ENCODE assay signal across 21 cellular contexts in the genomic region with DNA sequence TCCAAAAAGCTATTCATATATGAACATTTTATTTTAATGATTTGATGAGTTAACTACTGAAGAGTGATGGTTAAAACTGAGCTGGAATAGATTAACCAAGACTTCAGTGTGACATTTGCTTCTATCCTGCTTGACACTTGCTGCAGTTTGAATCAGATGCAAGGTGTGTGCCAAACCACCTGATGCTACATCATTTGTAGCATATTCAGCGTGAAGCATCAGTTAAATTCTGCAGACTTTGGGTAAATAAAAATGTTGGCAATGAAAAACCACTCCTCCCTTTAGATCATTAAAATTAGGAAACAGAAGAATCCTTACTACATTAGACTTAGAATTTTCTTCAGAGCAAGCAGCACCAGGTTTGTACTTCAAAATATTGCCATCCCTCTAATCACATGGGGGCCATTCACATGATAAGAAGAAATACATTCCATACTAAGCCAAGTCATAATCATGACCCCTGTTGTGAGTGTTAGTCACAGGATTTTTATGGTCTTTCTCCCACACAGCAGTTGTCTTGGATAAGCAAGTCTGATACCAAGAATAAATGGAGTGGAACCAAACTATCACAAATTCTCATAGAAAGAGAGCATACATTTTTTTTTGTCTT.
DNase-seq lines count a peak whose midpoint lies in the region; ATAC-seq and TF ChIP-seq lines count a peak whose summit lies in the region.
"Had no signal": no experiment of that assay in that cellular context is flagged by ENCODE, and none has a peak within 500 bp of the region (broad histone marks: within the 10 kb centered on the region; RNA-seq: fewer than 3 reads in every experiment).

No MANE protein-coding gene starts in this region.

- DNase-seq in EL: peak; percentile 59
- peak; percentile 70 for DNase-seq in NCI-H226
- peak; percentile 91 for DNase-seq in choroid plexus epithelial cell (ENCODE audit: low read depth)
- no peak for DNase-seq in iPS-NIHi7 (ENCODE audit: extremely low spot score)
- DNase-seq in activated T-helper 1 cell treated with anti-CD3 and anti-CD28 coated beads, Interleukin-12 subunit alpha, Interleukin-12 subunit beta, Interleukin-2, Interleukin-4 antibody, amounts not matched to agents 30 ng/mL and 10 ng/mL and 1 ng/mL, durations not matched to agents 14 hours and 24 hours and 36 hours (ENCODE audit: low spot score): no peak
- DNase-seq: activated CD4-positive, alpha-beta T cell treated with anti-CD3 and anti-CD28 coated beads, Interleukin-2, amount 50 U/mL, for 1 hour; activated T-cell treated with anti-CD3 and anti-CD28 coated beads, Interleukin-2, amount 50 U/mL, for 72 hours; amygdala; DMS79; NCI-H1436; NCI-H526; SHP77 treated with DMSO at 0.1 percent for 48 hours; stimulated activated CD4-positive, alpha-beta T cell treated with anti-CD3 and anti-CD28 coated beads, Interleukin-2, amount 100 ng/mL, for 48 hours; T1000; transverse colon had no signal

- intact Hi-C loops in activated T-helper 1 cell treated with anti-CD3 and anti-CD28 coated beads, Interleukin-12 subunit alpha, Interleukin-12 subunit beta, Interleukin-2, Interleukin-4 antibody, amounts not matched to agents 30 ng/mL and 10 ng/mL and 1 ng/mL, durations not matched to agents 14 hours and 24 hours and 36 hours (cut with micrococcal nuclease): no loop called here

- peaks cover 36% of the 10 kb centered on the region for H3K4me1 Mint-ChIP-seq in nephron
- no peaks in the 10 kb centered on the region for H3K4me1 Mint-ChIP-seq in activated T-helper 1 cell treated with anti-CD3 and anti-CD28 coated beads, Interleukin-12 subunit alpha, Interleukin-12 subunit beta, Interleukin-2, Interleukin-4 antibody, amounts not matched to agents 30 ng/mL and 10 ng/mL and 1 ng/mL, durations not matched to agents 14 hours and 24 hours and 36 hours (ENCODE audit: low read depth)
- H3K4me1 Mint-ChIP-seq: IgD-negative memory B cell had no signal

- peaks cover 33% of the 10 kb centered on the region for H3K9me3 Mint-ChIP-seq in nephron
- no peaks in the 10 kb centered on the region for H3K9me3 Mint-ChIP-seq in activated T-helper 1 cell treated with anti-CD3 and anti-CD28 coated beads, Interleukin-12 subunit alpha, Interleukin-12 subunit beta, Interleukin-2, Interleukin-4 antibody, amounts not matched to agents 30 ng/mL and 10 ng/mL and 1 ng/mL, durations not matched to agents 14 hours and 24 hours and 36 hours

- H3K27ac Mint-ChIP-seq in nephron: peak overlapping the region; percentile 62 to 70 (median 67)
- H3K27ac Mint-ChIP-seq in activated T-helper 1 cell treated with anti-CD3 and anti-CD28 coated beads, Interleukin-12 subunit alpha, Interleukin-12 subunit beta, Interleukin-2, Interleukin-4 antibody, amounts not matched to agents 30 ng/mL and 10 ng/mL and 1 ng/mL, durations not matched to agents 14 hours and 24 hours and 36 hours: no peak overlapping the region
- H3K27ac Mint-ChIP-seq: activated T-cell treated with anti-CD3 and anti-CD28 coated beads, Interleukin-2, amount 50 U/mL, for 72 hours; IgD-negative memory B cell had no signal

- ATAC-seq in GM19463 (IDR thresholded peaks at IDR 0.05; ENCODE audit: unreplicated experiment): no peak
- no peak for ATAC-seq in GM21723 (IDR thresholded peaks at IDR 0.05; ENCODE audit: unreplicated experiment)
- ATAC-seq: activated T-cell treated with anti-CD3 and anti-CD28 coated beads, Interleukin-2, amount 50 U/mL, for 72 hours had no signal

- no peak overlapping the region for H3K4me3 ChIP-seq in choroid plexus epithelial cell (ENCODE audit: low read depth, low read length)
- H3K4me3 ChIP-seq: BLaER1, right atrium auricular region, transverse colon had no signal

- H3K4me3 Mint-ChIP-seq in nephron: no peak overlapping the region
- no peak overlapping the region for H3K4me3 Mint-ChIP-seq in activated T-helper 1 cell treated with anti-CD3 and anti-CD28 coated beads, Interleukin-12 subunit alpha, Interleukin-12 subunit beta, Interleukin-2, Interleukin-4 antibody, amounts not matched to agents 30 ng/mL and 10 ng/mL and 1 ng/mL, durations not matched to agents 14 hours and 24 hours and 36 hours
- H3K4me3 Mint-ChIP-seq: activated T-cell treated with anti-CD3 and anti-CD28 coated beads, Interleukin-2, amount 50 U/mL, for 72 hours; IgD-negative memory B cell had no signal

- H3K27me3 Mint-ChIP-seq in nephron (ENCODE audit: low read depth): no peaks in the 10 kb centered on the region
- peaks cover 8% of the 10 kb centered on the region for H3K27me3 Mint-ChIP-seq in activated T-helper 1 cell treated with anti-CD3 and anti-CD28 coated beads, Interleukin-12 subunit alpha, Interleukin-12 subunit beta, Interleukin-2, Interleukin-4 antibody, amounts not matched to agents 30 ng/mL and 10 ng/mL and 1 ng/mL, durations not matched to agents 14 hours and 24 hours and 36 hours (ENCODE audit: insufficient read depth)

- peaks cover 32% of the 10 kb centered on the region for H3K36me3 Mint-ChIP-seq in nephron (ENCODE audit: low read depth)
- H3K36me3 Mint-ChIP-seq in activated T-helper 1 cell treated with anti-CD3 and anti-CD28 coated beads, Interleukin-12 subunit alpha, Interleukin-12 subunit beta, Interleukin-2, Interleukin-4 antibody, amounts not matched to agents 30 ng/mL and 10 ng/mL and 1 ng/mL, durations not matched to agents 14 hours and 24 hours and 36 hours (ENCODE audit: low read depth): no peaks in the 10 kb centered on the region

- no peak for TF ChIP-seq CTCF in choroid plexus epithelial cell (conservative IDR thresholded peaks at IDR 0.05; ENCODE audit: low read depth, low read length)
- no peak for TF ChIP-seq CTCF in nephron (IDR thresholded peaks at IDR 0.05; ENCODE audit: unreplicated experiment in 3 of 3)

Comparison
In these comparisons a context has a peak if more than half of its experiments do, and no peak if none do; other contexts are left out.
1. DNase-seq: peak in EL (single experiment), NCI-H226 (single experiment) and choroid plexus epithelial cell (single experiment); none in iPS-NIHi7 (single experiment) and activated T-helper 1 cell treated with anti-CD3 and anti-CD28 coated beads, Interleukin-12 subunit alpha, Interleukin-12 subunit beta, Interleukin-2, Interleukin-4 antibody, amounts not matched to agents 30 ng/mL and 10 ng/mL and 1 ng/mL, durations not matched to agents 14 hours and 24 hours and 36 hours (single experiment).